11 cellular contexts compared by ENCODE assay signal in the genomic region with DNA sequence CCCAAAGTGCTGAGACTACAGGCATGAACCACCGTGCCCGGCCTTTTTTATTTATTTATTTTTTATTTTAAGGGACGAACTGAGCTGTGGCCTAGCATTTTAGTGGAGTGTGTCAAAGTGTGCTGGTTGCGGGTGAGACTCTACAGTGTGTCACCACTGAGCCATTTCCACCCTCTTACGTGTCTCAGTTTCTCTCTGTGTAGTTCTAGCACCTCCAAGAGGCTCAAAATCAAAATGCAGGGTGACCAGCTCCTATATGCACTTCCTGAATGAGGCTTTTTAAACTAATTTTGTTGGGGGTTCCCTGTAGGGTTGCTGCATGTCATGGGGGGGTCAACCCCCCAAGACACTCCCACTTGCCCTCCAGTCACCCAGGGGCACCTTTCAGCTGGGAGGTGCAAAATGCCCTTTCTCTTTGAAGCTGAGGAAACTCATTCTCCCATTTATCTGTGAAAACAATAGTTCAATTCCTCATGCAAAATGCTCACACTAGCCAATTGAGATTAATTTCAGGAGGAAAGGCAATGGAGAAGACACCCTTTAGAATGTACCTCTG.
DNase-seq lines count a peak whose midpoint lies in the region; ATAC-seq and TF ChIP-seq lines count a peak whose summit lies in the region.
"Had no signal": no experiment of that assay in that cellular context is flagged by ENCODE, and none has a peak within 500 bp of the region (broad histone marks: within the 10 kb centered on the region; RNA-seq: fewer than 3 reads in every experiment).

No MANE protein-coding gene starts in this region.

- POLR2A ChIA-PET in OCI-LY7 (lab: Charles Lee): interaction anchor here (0.6 to 1.2 kb wide), 4 partner anchors 20 to 272 kb away, joined by 3 to 7 read pairs (median 3); no protein-coding TSS in a partner anchor

- no peaks in the 10 kb centered on the region for H3K9me2 ChIP-seq in OCI-LY7 (ENCODE audit: insufficient read depth, low read length)

- intact Hi-C loops in OCI-LY7 (cut with micrococcal nuclease; ENCODE audit: unreplicated experiment): no loop called here
- intact Hi-C loops in sciatic nerve (cut with DNase I): no loop called here

- peak; percentile 31 for DNase-seq in NOMO-1 treated with DMSO at 0.1 percent for 48 hours (lab: John Stamatoyannopoulos, UW; ENCODE audit: unreplicated experiment)
- DNase-seq in NOMO-1 treated with dmso at 0.1 percent for 144 hours (lab: John Stamatoyannopoulos, UW; ENCODE audit: unreplicated experiment): no peak
- no peak for DNase-seq in OCI-LY7 (ENCODE audit: low spot score)
- DNase-seq in coronary artery (ENCODE audit: low spot score): no peak
- no peak for DNase-seq in sciatic nerve (ENCODE audit: low spot score)
- DNase-seq in Kasumi-1 (lab: John Stamatoyannopoulos, UW): no peak
- DNase-seq in SW480 (ENCODE audit: low spot score): no peak
- DNase-seq: NCI-H187 treated with DMSO at 0.1 percent for 48 hours had no signal

- no peaks in the 10 kb centered on the region for H3K79me2 ChIP-seq in OCI-LY7 (ENCODE audit: insufficient read depth, low read depth, low read length)

- no peak overlapping the region for H3K4me2 ChIP-seq in OCI-LY7 (ENCODE audit: low read length)

- no peaks in the 10 kb centered on the region for H3K36me3 ChIP-seq in OCI-LY7 (ENCODE audit: insufficient read depth, low read length)
- H3K36me3 ChIP-seq: SJSA1, suprapubic skin had no signal

- H4K20me1 ChIP-seq in OCI-LY7 (ENCODE audit: insufficient read depth, low read length): no peaks in the 10 kb centered on the region

- H3K4me3 ChIP-seq in OCI-LY7 (ENCODE audit: low read depth, low read length, poor library complexity, severe bottlenecking) (no peak overlapping the region), coronary artery (no peak overlapping the region)
- H3K4me3 ChIP-seq: SJSA1, suprapubic skin had no signal

- no peaks in the 10 kb centered on the region for H3K4me1 ChIP-seq in OCI-LY7 (ENCODE audit: insufficient read depth, low read length, poor library complexity, severe bottlenecking)
- H3K4me1 ChIP-seq: suprapubic skin had no signal

- peaks cover 41% of the 10 kb centered on the region for H3K9me3 ChIP-seq in OCI-LY7 (ENCODE audit: low read length)
- H3K9me3 ChIP-seq: SJSA1, suprapubic skin had no signal

- no peak overlapping the region for H3K27ac ChIP-seq in OCI-LY7 (ENCODE audit: low read depth, low read length, poor library complexity, severe bottlenecking)
- H3K27ac ChIP-seq in coronary artery: peak overlapping the region in 1 of 2 donors; percentile 34
- H3K27ac ChIP-seq: SJSA1, suprapubic skin had no signal

- CTCF ChIA-PET in OCI-LY7 (lab: Charles Lee; ENCODE audit: unreplicated experiment): no interaction called here

- peak; percentile 52 for ATAC-seq in sciatic nerve
- ATAC-seq in GM21447 (IDR thresholded peaks at IDR 0.05; ENCODE audit: unreplicated experiment): no peak

- peak overlapping the region; percentile 71 for H2AFZ ChIP-seq in OCI-LY7 (ENCODE audit: low read length)

- peak; percentile 52 for TF ChIP-seq CTCF in OCI-LY7 (conservative IDR thresholded peaks at IDR 0.05; ENCODE audit: low read length)
- peak; percentile 36 for TF ChIP-seq CTCF in coronary artery (IDR thresholded peaks at IDR 0.05)

- BruUV-seq in OCI-LY7 (replicated peaks; lab: Mats Ljungman, UMichigan): no TSS peak
